ENCODE assay signal across 8 cellular contexts in the genomic region with DNA sequence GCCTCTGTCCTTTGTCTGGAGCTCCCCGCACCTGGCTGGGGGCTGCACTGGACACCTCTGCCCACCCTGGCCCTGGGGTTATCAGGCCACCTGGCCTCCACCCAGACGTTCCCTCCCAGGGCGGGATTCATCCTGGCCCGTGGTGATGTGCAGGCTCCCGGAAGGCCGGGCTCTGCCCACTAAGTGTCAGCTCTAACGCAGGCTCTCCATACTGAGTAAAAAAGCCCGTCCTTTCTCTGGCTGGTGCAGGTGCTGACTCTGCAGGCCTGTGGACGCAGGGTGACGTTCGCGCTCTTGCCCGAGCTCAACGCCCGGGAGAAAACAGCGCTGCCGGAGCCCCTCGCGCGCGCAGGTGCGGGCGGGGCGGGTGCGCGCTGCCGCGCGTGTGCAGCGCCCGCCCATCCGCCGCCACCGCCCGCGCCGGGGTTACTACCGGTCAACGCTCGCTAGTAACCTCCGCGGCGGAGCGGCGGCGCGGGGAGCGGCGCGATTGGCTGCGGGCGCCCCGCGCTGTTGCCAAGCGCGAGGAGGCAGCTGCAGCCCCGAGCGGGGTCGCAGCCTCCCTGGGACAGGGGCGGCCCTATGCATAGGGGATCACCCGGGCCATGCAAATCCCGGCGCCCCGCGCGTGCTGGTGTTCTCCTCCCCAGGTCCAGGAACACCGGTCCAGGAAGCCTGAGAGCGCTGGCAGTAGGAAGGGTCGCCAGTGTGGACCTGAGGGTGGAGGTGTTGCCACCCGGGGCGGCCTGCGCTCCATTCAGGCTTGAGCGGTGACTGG. TPM values are rescaled to one million over a fixed set of nuclear protein-coding genes. Genes with fewer than 3 reads are reported as not detected.
A peak's percentile ranks its signal among the peaks of the same experiment; 100 is the strongest.
DNase-seq lines count a peak whose midpoint lies in the region; ATAC-seq and TF ChIP-seq lines count a peak whose summit lies in the region.

No MANE protein-coding gene starts in this region.

- H3K9ac ChIP-seq in MM.1S (ENCODE audit: low read length) (peak overlapping the region; percentile 63), rectal smooth muscle tissue (ENCODE audit: low read length) (peak overlapping the region; percentile 50)

- H3K79me2 ChIP-seq in MM.1S (ENCODE audit: low read length) = no peaks in the 10 kb centered on the region

- H3K4me2 ChIP-seq in MM.1S (ENCODE audit: low read depth, low read length) = peak overlapping the region; percentile 87

- H3K27ac ChIP-seq in MM.1S (ENCODE audit: low read length) = peak overlapping the region; percentile 86
- H3K27ac ChIP-seq in adrenal gland = peak overlapping the region; percentile 22 to 97 (median 77)
- peak overlapping the region; percentile 91 for H3K27ac ChIP-seq in rectal smooth muscle tissue (ENCODE audit: low read depth, low read length)

- H3K36me3 Mint-ChIP-seq in T-helper 1 cell treated with Interleukin-12 subunit alpha and Interleukin-12 subunit beta and Interleukin-4 antibody, amounts not matched to agents 30 μg/mL and 1 μg/mL, for 36 hours (ENCODE audit: low read depth) = peaks cover 5% of the 10 kb centered on the region

- peak overlapping the region; percentile 88 for H3K27ac Mint-ChIP-seq in T-helper 1 cell treated with Interleukin-12 subunit alpha and Interleukin-12 subunit beta and Interleukin-4 antibody, amounts not matched to agents 30 μg/mL and 1 μg/mL, for 36 hours

- WGBS in adrenal gland, 4 donors = 0 to 11% (median 2%) methylated on average over 4 to 73 of the region's 73 CpGs

- H3K9me2 ChIP-seq in MM.1S (replicated peaks; ENCODE audit: insufficient read depth, low read length) = no peaks in the 10 kb centered on the region

- intact Hi-C loops in adrenal gland (cut with DNase I) = no loop called here

- peak overlapping the region; percentile 63 for H2AFZ ChIP-seq in MM.1S (ENCODE audit: low read length)

- H4K20me1 ChIP-seq in MM.1S (ENCODE audit: insufficient read depth, low read length) = no peaks in the 10 kb centered on the region

- H3K27me3 ChIP-seq in MM.1S (replicated peaks; ENCODE audit: insufficient read depth, low read length) (peaks cover 41% of the 10 kb centered on the region), adrenal gland (no peaks in the 10 kb centered on the region), rectal smooth muscle tissue (ENCODE audit: control insufficient read depth, insufficient read depth, low read length) (no peaks in the 10 kb centered on the region)

- TF ChIP-seq CTCF in MM.1S (IDR thresholded peaks at IDR 0.05; ENCODE audit: low read length) (no peak), adrenal gland (IDR thresholded peaks at IDR 0.05) (no peak)

- DNase-seq in A172 (ENCODE audit: low spot score) (peak; percentile 56), MM.1S (peak; percentile 96), adrenal gland (peak; percentile 77 to 90 (median 84)), hepatic stellate cell (ENCODE audit: low spot score) (peak; percentile 41), T1000 (lab: John Stamatoyannopoulos, UW) (no peak)

- H3F3A ChIP-seq in MM.1S (ENCODE audit: insufficient read depth, low read length) = peaks cover 42% of the 10 kb centered on the region

- peak; percentile 43 for ATAC-seq in GM18909 (IDR thresholded peaks at IDR 0.05; ENCODE audit: poor library complexity, unreplicated experiment)

- peaks cover 55% of the 10 kb centered on the region for H3K4me1 ChIP-seq in MM.1S (ENCODE audit: low read length)
- H3K4me1 ChIP-seq in adrenal gland (replicated peaks in 1 of 2) = peaks cover 78 to 87% of the 10 kb centered on the region in 2 donors
- peaks cover 41% of the 10 kb centered on the region for H3K4me1 ChIP-seq in rectal smooth muscle tissue (ENCODE audit: control insufficient read depth, insufficient read depth, low read length)

- no peaks in the 10 kb centered on the region for H3K27me3 Mint-ChIP-seq in T-helper 1 cell treated with Interleukin-12 subunit alpha and Interleukin-12 subunit beta and Interleukin-4 antibody, amounts not matched to agents 30 μg/mL and 1 μg/mL, for 36 hours (ENCODE audit: low read depth)

- peak overlapping the region; percentile 62 for H3K4me3 Mint-ChIP-seq in T-helper 1 cell treated with Interleukin-12 subunit alpha and Interleukin-12 subunit beta and Interleukin-4 antibody, amounts not matched to agents 30 μg/mL and 1 μg/mL, for 36 hours

- H3K4me1 Mint-ChIP-seq in T-helper 1 cell treated with Interleukin-12 subunit alpha and Interleukin-12 subunit beta and Interleukin-4 antibody, amounts not matched to agents 30 μg/mL and 1 μg/mL, for 36 hours (ENCODE audit: low read depth) = peaks cover 76% of the 10 kb centered on the region

- peak; percentile 68 to 86 for TF ChIP-seq POLR2A in adrenal gland (IDR thresholded peaks at IDR 0.05)

- H3K4me3 ChIP-seq in MM.1S (ENCODE audit: low read length) (peak overlapping the region; percentile 42), adrenal gland (peak overlapping the region in 2 of 4 donors; percentile 4 to 62), rectal smooth muscle tissue (ENCODE audit: low read length) (peak overlapping the region; percentile 74)

- H3K36me3 ChIP-seq in MM.1S (replicated peaks; ENCODE audit: insufficient read depth, low read length) (no peaks in the 10 kb centered on the region), adrenal gland (replicated peaks in 1 of 2) (no peaks in the 10 kb centered on the region), rectal smooth muscle tissue (ENCODE audit: control insufficient read depth, insufficient read depth, low read length) (no peaks in the 10 kb centered on the region)

- no peaks in the 10 kb centered on the region for H3K9me3 Mint-ChIP-seq in T-helper 1 cell treated with Interleukin-12 subunit alpha and Interleukin-12 subunit beta and Interleukin-4 antibody, amounts not matched to agents 30 μg/mL and 1 μg/mL, for 36 hours

- H3K9me3 ChIP-seq in MM.1S (replicated peaks; ENCODE audit: insufficient read depth, low read length) = no peaks in the 10 kb centered on the region
- H3K9me3 ChIP-seq in adrenal gland (replicated peaks in 1 of 3) = no peaks in the 10 kb centered on the region

RNA-seq across cellular contexts. Expression of gene ABCG1, which starts 15.7 kb away (rescaled TPM):
- 2.5 and 2.9 TPM in 2 replicates for total RNA-seq in A172 (2014; rRNA removed; shearing (Covaris generic))
- 100 to 1,000 TPM in 2 of 8 donors, 10 to 100 TPM in 6; 47.8 to 136 (median 90.9) TPM for total RNA-seq in adrenal gland
- 10 to 100 TPM; 32.5 to 52.7 (median 38.7) TPM for polyA plus RNA-seq in adrenal gland

Comparison
In these comparisons a context has a peak if more than half of its experiments do, and no peak if none do; other contexts are left out.
1. RNA of gene ABCG1, which starts 15.7 kb away (total RNA-seq): 47.8 to 136 TPM in adrenal gland; 2.5 to 2.9 TPM in A172; every median in the first group is over 10 times any median in the second.
2. Peak in every context shown above with its lines, with median percentiles within 50 percentile points of each other: H3K27ac ChIP-seq.